ENCODE assay signal across 31 cellular contexts in genomic region chr1:99595041-99595440, GRCh38. TPM values are rescaled to one million over a fixed set of nuclear protein-coding genes. Genes with fewer than 3 reads are reported as not detected.
"Had no signal": no experiment of that assay in that cellular context is flagged by ENCODE, and none has a peak within 500 bp of the region (broad histone marks: within the 10 kb centered on the region; RNA-seq: fewer than 3 reads in every experiment).

No MANE protein-coding gene starts in this region.

- H3K27me3 Mint-ChIP-seq: activated CD4-positive, alpha-beta memory T cell treated with anti-CD3 and anti-CD28 coated beads, Interleukin-2, amount 10 ng/mL, durations not matched to agents 7 days and 5 days had no signal

- DNase-seq: activated CD4-positive, alpha-beta memory T cell treated with anti-CD3 and anti-CD28 coated beads, Interleukin-2, amount 10 ng/mL, durations not matched to agents 7 days and 5 days; activated CD4-positive, alpha-beta T cell treated with anti-CD3 and anti-CD28 coated beads for 1 hour; activated CD4-positive, alpha-beta T cell treated with anti-CD3 and anti-CD28 coated beads for 4 hours; activated CD4-positive, alpha-beta T cell treated with anti-CD3 and anti-CD28 coated beads, Interleukin-2, amount 10 ng/mL, durations not matched to agents 7 days and 5 days; activated CD4-positive, alpha-beta T cell treated with anti-CD3 and anti-CD28 coated beads, Interleukin-2, amount 50 U/mL, for 4 hours; activated CD4-positive, CD25-positive, alpha-beta regulatory T cell; activated CD8-positive, alpha-beta memory T cell treated with anti-CD3 and anti-CD28 coated beads, Interleukin-2, amount 50 U/mL, for 48 hours; activated effector memory CD4-positive, alpha-beta T cell treated with Interleukin-2 at 50 U/mL for 16 hours; activated gamma-delta T cell treated with Interleukin-2 at 50 U/mL for 16 hours; activated naive CD4-positive, alpha-beta T cell treated with anti-CD3 and anti-CD28 coated beads, Interleukin-2, amount 50 U/mL, for 16 hours; activated naive CD4-positive, alpha-beta T cell treated with Interleukin-2 at 50 U/mL for 16 hours; activated T-cell treated with anti-CD3 and anti-CD28 coated beads for 4 hours; activated T-cell treated with anti-CD3 and anti-CD28 coated beads, Interleukin-2, amount 50 U/mL, for 24 hours; activated T-cell treated with anti-CD3 and anti-CD28 coated beads, Interleukin-2, amount 50 U/mL, for 72 hours; adrenal gland; amygdala; aorta; body of pancreas; central memory CD4-positive, alpha-beta T cell; cerebellar nuclear complex; colonic mucosa; dorsolateral prefrontal cortex; effector memory CD4-positive, alpha-beta T cell; endodermal cell; erythroblast; foreskin melanocyte; head of caudate nucleus; T-helper 2 cell had no signal

- H3K36me3 ChIP-seq: adrenal gland, colonic mucosa, esophagus muscularis mucosa had no signal

- H3K27ac ChIP-seq: adrenal gland, body of pancreas, colonic mucosa, dorsolateral prefrontal cortex, esophagus muscularis mucosa had no signal

- H3K4me3 Mint-ChIP-seq: activated CD4-positive, alpha-beta memory T cell treated with anti-CD3 and anti-CD28 coated beads, Interleukin-2, amount 10 ng/mL, durations not matched to agents 7 days and 5 days; activated CD4-positive, alpha-beta T cell treated with anti-CD3 and anti-CD28 coated beads, Interleukin-2, amount 10 ng/mL, durations not matched to agents 7 days and 5 days; activated naive CD8-positive, alpha-beta T cell; activated T-cell treated with anti-CD3 and anti-CD28 coated beads, Interleukin-2, amount 50 U/mL, for 24 hours; activated T-cell treated with anti-CD3 and anti-CD28 coated beads, Interleukin-2, amount 50 U/mL, for 72 hours; endodermal cell had no signal

- H3K4me3 ChIP-seq: adrenal gland, body of pancreas, colonic mucosa, dorsolateral prefrontal cortex, esophagus muscularis mucosa had no signal

- H3K27me3 ChIP-seq: adrenal gland, body of pancreas, colonic mucosa, esophagus muscularis mucosa had no signal

- H3K9me3 Mint-ChIP-seq: activated CD4-positive, alpha-beta memory T cell treated with anti-CD3 and anti-CD28 coated beads, Interleukin-2, amount 10 ng/mL, durations not matched to agents 7 days and 5 days; activated CD4-positive, alpha-beta T cell treated with anti-CD3 and anti-CD28 coated beads, Interleukin-2, amount 10 ng/mL, durations not matched to agents 7 days and 5 days; activated T-cell treated with anti-CD3 and anti-CD28 coated beads, Interleukin-2, amount 50 U/mL, for 24 hours; endodermal cell had no signal

- ATAC-seq: activated T-cell treated with anti-CD3 and anti-CD28 coated beads, Interleukin-2, amount 50 U/mL, for 72 hours; body of pancreas had no signal

- H3K4me1 Mint-ChIP-seq: activated CD4-positive, alpha-beta memory T cell treated with anti-CD3 and anti-CD28 coated beads, Interleukin-2, amount 10 ng/mL, durations not matched to agents 7 days and 5 days; activated CD4-positive, alpha-beta T cell treated with anti-CD3 and anti-CD28 coated beads, Interleukin-2, amount 10 ng/mL, durations not matched to agents 7 days and 5 days had no signal

- H3K9me3 ChIP-seq: adrenal gland, body of pancreas, colonic mucosa, esophagus muscularis mucosa had no signal

- H3K4me1 ChIP-seq: body of pancreas, colonic mucosa had no signal

- H3K36me3 Mint-ChIP-seq: activated naive CD8-positive, alpha-beta T cell had no signal

- H3K27ac Mint-ChIP-seq: activated CD4-positive, alpha-beta memory T cell treated with anti-CD3 and anti-CD28 coated beads, Interleukin-2, amount 10 ng/mL, durations not matched to agents 7 days and 5 days; activated CD4-positive, alpha-beta T cell treated with anti-CD3 and anti-CD28 coated beads, Interleukin-2, amount 10 ng/mL, durations not matched to agents 7 days and 5 days; activated naive CD8-positive, alpha-beta T cell; activated T-cell treated with anti-CD3 and anti-CD28 coated beads, Interleukin-2, amount 50 U/mL, for 24 hours; activated T-cell treated with anti-CD3 and anti-CD28 coated beads, Interleukin-2, amount 50 U/mL, for 72 hours; endodermal cell had no signal

RNA-seq across cellular contexts. Expression of gene PALMD, which starts 50.9 kb away (rescaled TPM):
- total RNA-seq: activated CD4-positive, alpha-beta memory T cell treated with anti-CD3 and anti-CD28 coated beads, Interleukin-2, amount 10 ng/mL, durations not matched to agents 7 days and 5 days; activated CD4-positive, alpha-beta T cell treated with anti-CD3 and anti-CD28 coated beads, Interleukin-2, amount 10 ng/mL, durations not matched to agents 7 days and 5 days; activated T-cell treated with anti-CD3 and anti-CD28 coated beads, Interleukin-2, amount 50 U/mL, for 72 hours; T-helper 1 cell treated with Interleukin-12 subunit alpha and Interleukin-12 subunit beta and Interleukin-4 antibody, amounts not matched to agents 30 ng/mL and 1 ng/mL, for 36 hours had no signal
